In genomic region chr4:77817304-77818076, GRCh38 we compare ENCODE assay signal across 8 cellular contexts. TPM values are rescaled to one million over a fixed set of nuclear protein-coding genes. Genes with fewer than 3 reads are reported as not detected.
DNase-seq lines count a peak whose midpoint lies in the region; ATAC-seq and TF ChIP-seq lines count a peak whose summit lies in the region.

No MANE protein-coding gene starts in this region.

- H3K4me3 ChIP-seq in DOHH2 (ENCODE audit: low read length) (peak overlapping the region; percentile 97), MM.1S (ENCODE audit: low read length) (peak overlapping the region; percentile 93), mucosa of descending colon (no peak overlapping the region)

- H3F3A ChIP-seq in DOHH2 (ENCODE audit: control insufficient read depth, insufficient read depth) (peaks cover 11% of the 10 kb centered on the region), MM.1S (ENCODE audit: insufficient read depth, low read length) (peaks cover 67% of the 10 kb centered on the region)

- H3K27me3 ChIP-seq in DOHH2 (ENCODE audit: control insufficient read depth, low read length) (no peaks in the 10 kb centered on the region), MM.1S (replicated peaks; ENCODE audit: insufficient read depth, low read length) (no peaks in the 10 kb centered on the region)

- TF ChIP-seq CTCF in DOHH2 (IDR thresholded peaks at IDR 0.05; ENCODE audit: low read depth, low read length, poor library complexity, severe bottlenecking) (no peak), MM.1S (IDR thresholded peaks at IDR 0.05; ENCODE audit: low read length) (no peak), mucosa of descending colon (IDR thresholded peaks at IDR 0.05) (no peak)

- H3K9ac ChIP-seq in MM.1S (ENCODE audit: low read length) = peak overlapping the region; percentile 96

- H3K4me1 ChIP-seq in DOHH2 (ENCODE audit: control insufficient read depth, low read length) = peaks cover 66% of the 10 kb centered on the region
- peaks cover 37% of the 10 kb centered on the region for H3K4me1 ChIP-seq in MM.1S (ENCODE audit: low read length)
- H3K4me1 ChIP-seq in mucosa of descending colon (ENCODE audit: low read depth) = peaks cover 33% of the 10 kb centered on the region

- H3K36me3 ChIP-seq in DOHH2 (ENCODE audit: control insufficient read depth, low read length) (peaks cover 34% of the 10 kb centered on the region), MM.1S (replicated peaks; ENCODE audit: insufficient read depth, low read length) (no peaks in the 10 kb centered on the region), mucosa of descending colon (ENCODE audit: low read depth) (no peaks in the 10 kb centered on the region)

- no peaks in the 10 kb centered on the region for H3K9me2 ChIP-seq in DOHH2 (replicated peaks; ENCODE audit: control insufficient read depth, low read length)
- no peaks in the 10 kb centered on the region for H3K9me2 ChIP-seq in MM.1S (replicated peaks; ENCODE audit: insufficient read depth, low read length)

- H3K4me2 ChIP-seq in DOHH2 (ENCODE audit: low read length) (peak overlapping the region; percentile 87), MM.1S (ENCODE audit: low read depth, low read length) (peak overlapping the region; percentile 63)

- peak; percentile 33 for ATAC-seq in mucosa of descending colon
- ATAC-seq in GM18498 (IDR thresholded peaks at IDR 0.05; ENCODE audit: unreplicated experiment) = no peak
- ATAC-seq in GM18858 (IDR thresholded peaks at IDR 0.05; ENCODE audit: unreplicated experiment) = no peak
- ATAC-seq in GM18867 (IDR thresholded peaks at IDR 0.05; ENCODE audit: unreplicated experiment) = no peak
- no peak for ATAC-seq in HG03460 (IDR thresholded peaks at IDR 0.05; ENCODE audit: unreplicated experiment)

- peaks cover 28% of the 10 kb centered on the region for H4K20me1 ChIP-seq in DOHH2 (ENCODE audit: control insufficient read depth, insufficient read depth, low read depth, low read length)
- H4K20me1 ChIP-seq in MM.1S (ENCODE audit: insufficient read depth, low read length) = no peaks in the 10 kb centered on the region

- H3K9me3 ChIP-seq in DOHH2 (ENCODE audit: control insufficient read depth, insufficient read depth, low read length) = no peaks in the 10 kb centered on the region
- H3K9me3 ChIP-seq in MM.1S (replicated peaks; ENCODE audit: insufficient read depth, low read length) = no peaks in the 10 kb centered on the region
- no peaks in the 10 kb centered on the region for H3K9me3 ChIP-seq in mucosa of descending colon

- peak; percentile 78 for DNase-seq in MM.1S
- DNase-seq in caudate nucleus (lab: John Stamatoyannopoulos, UW) = peak in 1 of 61 donors; percentile 0
- peak in 1 of 3 donors; percentile 58 for DNase-seq in mucosa of descending colon

- peak overlapping the region; percentile 84 for H3K27ac ChIP-seq in DOHH2 (ENCODE audit: low read depth, low read length)
- H3K27ac ChIP-seq in MM.1S (ENCODE audit: low read length) = peak overlapping the region; percentile 76
- peak overlapping the region; percentile 95 for H3K27ac ChIP-seq in caudate nucleus (ENCODE audit: low read depth, low read length)

- intact Hi-C loops in mucosa of descending colon (cut with DNase I, micrococcal nuclease) = no loop called here

- no peak overlapping the region for H2AFZ ChIP-seq in MM.1S (ENCODE audit: low read length)

- H3K79me2 ChIP-seq in DOHH2 (ENCODE audit: control insufficient read depth, low read length) (peaks cover 82% of the 10 kb centered on the region), MM.1S (ENCODE audit: low read length) (peaks cover 87% of the 10 kb centered on the region)

RNA-seq across cellular contexts. Expression of gene CNOT6L, which starts 1.7 kb away (rescaled TPM):
- total RNA-seq in mucosa of descending colon = 10 to 100 TPM; 38.5 to 51.0 (median 42.7) TPM

RNA-seq across cellular contexts. Expression of gene MRPL1, which starts 45.1 kb away (rescaled TPM):
- total RNA-seq in mucosa of descending colon = 10 to 100 TPM; 28.3 to 35.0 (median 29.1) TPM
